In genomic region chr7:74418538-74418937, GRCh38 we compare ENCODE assay signal across 21 cellular contexts. TPM values are rescaled to one million over a fixed set of nuclear protein-coding genes. Genes with fewer than 3 reads are reported as not detected.
DNase-seq lines count a peak whose midpoint lies in the region; ATAC-seq, FAIRE-seq and TF ChIP-seq lines count a peak whose summit lies in the region.
"Had no signal": no experiment of that assay in that cellular context is flagged by ENCODE, and none has a peak within 500 bp of the region (broad histone marks: within the 10 kb centered on the region; RNA-seq: fewer than 3 reads in every experiment).

No MANE protein-coding gene starts in this region.

- no peak overlapping the region for H3K18ac ChIP-seq in IMR-90 (ENCODE audit: low read depth, low read length)

- H2BK20ac ChIP-seq in IMR-90 (ENCODE audit: low read depth, low read length) = no peak overlapping the region

- H2AK9ac ChIP-seq in IMR-90 (replicated peaks; ENCODE audit: low read depth, low read length, poor library complexity) = no peak overlapping the region

- no peak overlapping the region for H3K9ac ChIP-seq in IMR-90 (ENCODE audit: low read depth, low read length)
- no peak overlapping the region for H3K9ac ChIP-seq in neural progenitor cell

- peak; percentile 69 for FAIRE-seq in GM12891 (lab: Jason Lieb, UNC)
- FAIRE-seq: A549, G401.6, GM12892, GM19239 had no signal

- no peak for ATAC-seq in IMR-90 (ENCODE audit: low read depth)
- ATAC-seq in HG03175 (IDR thresholded peaks at IDR 0.05; ENCODE audit: unreplicated experiment) = no peak
- ATAC-seq in HG02981 (IDR thresholded peaks at IDR 0.05; ENCODE audit: unreplicated experiment) = no peak

- H4K20me1 ChIP-seq in IMR-90 (ENCODE audit: insufficient read depth, low read length) (no peaks in the 10 kb centered on the region), neural progenitor cell (ENCODE audit: low read depth) (no peaks in the 10 kb centered on the region)

- no peak overlapping the region for H4K8ac ChIP-seq in IMR-90 (ENCODE audit: low read depth in 2 of 2, low read length in 2 of 2)

- TF ChIP-seq CTCF in IMR-90 (conservative IDR thresholded peaks at IDR 0.05; ENCODE audit: low read depth, low read length) (no peak), brain (conservative IDR thresholded peaks at IDR 0.05) (no peak), neural progenitor cell (IDR thresholded peaks at IDR 0.05) (no peak)

- CTCF ChIA-PET in IMR-90 (lab: Yijun Ruan, JAX) = no interaction called here

- H3K4me1 ChIP-seq in IMR-90 (ENCODE audit: control insufficient read depth, insufficient read depth, low read length) (peaks cover 1% of the 10 kb centered on the region; the same call in 1 of the 2 replicates), neural progenitor cell (no peaks in the 10 kb centered on the region)
- H3K4me1 ChIP-seq: BE2C, HAP-1 had no signal

- TF ChIP-seq POLR2A in GM12891 (IDR thresholded peaks at IDR 0.05; ENCODE audit: low read depth, low read length) = no peak
- TF ChIP-seq POLR2A in IMR-90 (IDR thresholded peaks at IDR 0.05; ENCODE audit: low read depth, low read length) = no peak

- intact Hi-C loops in IMR-90 (cut with micrococcal nuclease) = loop anchor here (10.0 kb wide), 1 partner anchor 256 kb away; no protein-coding TSS in a partner anchor

- H3K56ac ChIP-seq in IMR-90 (ENCODE audit: extremely low read depth, insufficient read depth, low read length) = no peak overlapping the region

- H3K9me1 ChIP-seq in IMR-90 (ENCODE audit: insufficient read depth, low read length) = no peaks in the 10 kb centered on the region

- dilution Hi-C loops in IMR-90 (cut with HindIII; ENCODE audit: low sequenced_read_pairs, unreplicated experiment) = no loop called here

- H3K79me1 ChIP-seq in IMR-90 (ENCODE audit: low read depth in 1 of 2, low read length in 2 of 2) = no peaks in the 10 kb centered on the region

- no peaks in the 10 kb centered on the region for H3F3A ChIP-seq in neural progenitor cell (ENCODE audit: low read depth)

- peaks cover 15% of the 10 kb centered on the region for H3K4me1 Mint-ChIP-seq in brain
- peaks cover 2% of the 10 kb centered on the region for H3K4me1 Mint-ChIP-seq in neural progenitor cell

- in situ Hi-C loops in IMR-90 (cut with MboI; ENCODE audit: low sequenced_read_pairs) = no loop called here

- H2BK15ac ChIP-seq in IMR-90 (ENCODE audit: low read depth, low read length) = no peak overlapping the region

- H3K9me3 ChIP-seq in IMR-90 (ENCODE audit: control insufficient read depth, insufficient read depth, low read length) (no peaks in the 10 kb centered on the region), neural progenitor cell (ENCODE audit: low read depth) (no peaks in the 10 kb centered on the region)
- H3K9me3 ChIP-seq: A549, BE2C, HAP-1 had no signal

- DNase-seq in GM12891 (ENCODE audit: insufficient read length, low spot score) = no peak
- no peak for DNase-seq in IMR-90
- no peak for DNase-seq in neural progenitor cell (ENCODE audit: low spot score)
- no peak for DNase-seq in NCI-H69 (lab: John Stamatoyannopoulos, UW)
- no peak for DNase-seq in DMS53 (lab: John Stamatoyannopoulos, UW)
- DNase-seq: BE2C; CD4-positive, alpha-beta memory T cell; COR-L47; DMS79; GOT3; HFFc6; KG1 had no signal

- H3K27me3 ChIP-seq in IMR-90 (ENCODE audit: control insufficient read depth, insufficient read depth, low read length) = no peaks in the 10 kb centered on the region
- H3K27me3 ChIP-seq in neural progenitor cell = no peaks in the 10 kb centered on the region
- H3K27me3 ChIP-seq: BE2C had no signal

- no TSS peak for BruUV-seq in IMR-90 (replicated peaks; lab: Mats Ljungman, UMichigan)

- H3K4me3 Mint-ChIP-seq in brain (no peak overlapping the region), neural progenitor cell (peak overlapping the region; percentile 1)
- H3K4me3 Mint-ChIP-seq: CD4-positive, alpha-beta memory T cell; HFFc6 had no signal

- H3K4me3 ChIP-seq in IMR-90 (ENCODE audit: insufficient read depth, low read depth, low read length) = no peak overlapping the region
- H3K4me3 ChIP-seq in neural progenitor cell = no peak overlapping the region
- H3K4me3 ChIP-seq: A549, HAP-1 had no signal

- H3K36me3 Mint-ChIP-seq in brain (no peaks in the 10 kb centered on the region), neural progenitor cell (no peaks in the 10 kb centered on the region)
- H3K36me3 Mint-ChIP-seq: CD4-positive, alpha-beta memory T cell had no signal

- H3K27me3 Mint-ChIP-seq in brain (no peaks in the 10 kb centered on the region), neural progenitor cell (ENCODE audit: insufficient read depth, low read depth) (peaks cover 4% of the 10 kb centered on the region)
- H3K27me3 Mint-ChIP-seq: CD4-positive, alpha-beta memory T cell had no signal

- H2BK5ac ChIP-seq in IMR-90 (ENCODE audit: low read depth, low read length, poor library complexity, severe bottlenecking) = no peak overlapping the region

- 77% methylated on average over 10 of the region's 10 CpGs; no CpG with 5 or more reads in 1 of the 2 experiments for WGBS in IMR-90 (ENCODE audit: extremely low coverage in 2 of 2, insufficient read length in 1 of 2), 2 experiments

- POLR2A ChIA-PET in IMR-90 (lab: Charles Lee; ENCODE audit: unreplicated experiment) = no interaction called here

- no peak overlapping the region for H3K4ac ChIP-seq in IMR-90 (ENCODE audit: low read depth, low read length)

- H3K23ac ChIP-seq in IMR-90 (ENCODE audit: low read depth, low read length) = no peak overlapping the region

- 0 out of 2 replicates have a peak overlapping the region, but pooled peaks have one; percentile 10 for H2AK5ac ChIP-seq in IMR-90 (ENCODE audit: low read depth, low read length)

- H3K14ac ChIP-seq in IMR-90 (replicated peaks; ENCODE audit: low read depth, low read length) = no peak overlapping the region

- H3K27ac Mint-ChIP-seq in brain = peak overlapping the region; percentile 19 to 73 (median 48)
- H3K27ac Mint-ChIP-seq in neural progenitor cell = peak overlapping the region; percentile 13
- H3K27ac Mint-ChIP-seq: HFFc6 had no signal

- no peak overlapping the region for H3K27ac ChIP-seq in IMR-90 (ENCODE audit: insufficient read depth, low read length)
- H3K27ac ChIP-seq in neural progenitor cell = no peak overlapping the region
- H3K27ac ChIP-seq: C4-2B had no signal

- H3K4me2 ChIP-seq in IMR-90 (ENCODE audit: low read depth, low read length) (no peak overlapping the region), neural progenitor cell (no peak overlapping the region)

- H2AFZ ChIP-seq in IMR-90 (replicated peaks; ENCODE audit: low read length, poor library complexity) (no peak overlapping the region), neural progenitor cell (replicated peaks) (no peak overlapping the region)

- no peak overlapping the region for H2BK120ac ChIP-seq in IMR-90 (ENCODE audit: low read depth, low read length)

- H4K91ac ChIP-seq in IMR-90 (ENCODE audit: insufficient read depth, low read depth, low read length) = no peak overlapping the region

- no peak overlapping the region for H4K5ac ChIP-seq in IMR-90 (ENCODE audit: low read depth, low read length)

- no peak for TF ChIP-seq RAD21 in IMR-90 (IDR thresholded peaks at IDR 0.05; ENCODE audit: low read length)

- H3K79me2 ChIP-seq in neural progenitor cell (ENCODE audit: low read depth) = no peaks in the 10 kb centered on the region

- H3K36me3 ChIP-seq in IMR-90 (ENCODE audit: control insufficient read depth, insufficient read depth, low read length) (no peaks in the 10 kb centered on the region), neural progenitor cell (no peaks in the 10 kb centered on the region)
- H3K36me3 ChIP-seq: BE2C, HAP-1 had no signal

- H3K9me3 Mint-ChIP-seq in brain (peaks cover 0 to 3% (median 0%) of the 10 kb centered on the region in 5 experiments), neural progenitor cell (no peaks in the 10 kb centered on the region)
- H3K9me3 Mint-ChIP-seq: CD4-positive, alpha-beta memory T cell; HFFc6 had no signal

TF ChIP-seq in GM12891, 5 proteins besides CTCF, POLR2A, EP300 and RAD21:
- TF ChIP-seq TAF1 (IDR thresholded peaks at IDR 0.05; ENCODE audit: low read depth, low read length) (no peak), POLR2AphosphoS5 (IDR thresholded peaks at IDR 0.05; ENCODE audit: low read depth, low read length) (no peak), POU2F2 (IDR thresholded peaks at IDR 0.05; ENCODE audit: low read depth, low read length) (no peak), SPI1 (IDR thresholded peaks at IDR 0.05; ENCODE audit: low read depth, low read length) (no peak), PAX5 (IDR thresholded peaks at IDR 0.05; ENCODE audit: insufficient read depth, low read length, severe bottlenecking) (no peak)

TF ChIP-seq in IMR-90, 13 proteins besides CTCF, POLR2A, EP300 and RAD21:
- TF ChIP-seq USF2 (IDR thresholded peaks at IDR 0.05; ENCODE audit: low read depth, low read length) (no peak), SMC3 (IDR thresholded peaks at IDR 0.05; ENCODE audit: low read depth, low read length) (no peak)

RNA-seq across cellular contexts. Expression of gene GTF2IRD1, which starts 35.2 kb away (rescaled TPM):
- polyA plus RNA-seq in GM12891 (2012; ENCODE audit: low read depth, missing spikeins) = 4.8 TPM
- total RNA-seq in IMR-90 (2012; rRNA removed) = 4.1 and 5.0 TPM in 2 replicates
- polyA plus RNA-seq in IMR-90 (2012; rRNA removed) = 21.9 and 22.6 TPM in 2 replicates
- 19.6 and 26.0 TPM in 2 replicates for polyA plus RNA-seq in IMR-90 (2012; cell fraction: cytosol; rRNA removed)
- 27.5 and 33.3 TPM in 2 replicates for polyA plus RNA-seq in IMR-90 (2012; cell fraction: nucleus; rRNA removed; ENCODE audit: low replicate concordance)
- 33.6 TPM for polyA plus RNA-seq in brain (ENCODE audit: insufficient read depth, low read depth, low replicate concordance)
- 25.6 and 48.5 TPM in 2 replicates for total RNA-seq in neural progenitor cell (ENCODE audit: low replicate concordance)
